In the genomic region with DNA sequence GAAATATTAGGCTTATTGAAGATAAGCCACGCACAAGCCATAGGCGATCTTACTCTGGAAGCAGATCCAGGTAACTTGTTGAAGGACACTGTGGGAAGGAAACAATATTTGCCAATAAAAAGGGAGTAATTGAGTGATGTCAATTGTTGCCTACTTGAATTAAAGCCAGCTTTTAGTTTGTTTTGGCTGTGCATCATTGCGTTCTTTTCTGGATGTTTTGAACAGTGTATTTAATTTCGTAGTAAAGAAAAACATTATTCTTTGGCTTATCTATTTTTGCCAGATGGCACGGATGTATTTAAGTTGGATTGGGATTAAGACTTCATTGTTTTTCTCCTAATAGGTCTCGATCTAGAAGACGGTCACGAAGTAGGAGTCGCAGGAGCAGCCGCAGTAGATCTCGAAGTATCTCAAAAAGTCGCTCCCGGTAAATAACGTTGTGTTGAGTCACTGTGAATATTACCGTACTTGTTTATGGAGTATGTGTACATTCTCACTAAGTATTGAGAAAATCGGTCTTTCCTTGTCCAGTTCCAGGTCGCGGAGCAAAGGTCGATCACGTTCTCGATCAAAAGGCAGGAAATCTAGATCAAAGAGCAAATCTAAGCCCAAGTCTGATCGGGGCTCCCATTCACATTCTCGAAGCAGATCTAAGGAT, we compare ENCODE assay signal across 12 cellular contexts. TPM values are rescaled to one million over a fixed set of nuclear protein-coding genes. Genes with fewer than 3 reads are reported as not detected.
DNase-seq lines count a peak whose midpoint lies in the region; ATAC-seq, FAIRE-seq and TF ChIP-seq lines count a peak whose summit lies in the region.
"Had no signal": no experiment of that assay in that cellular context is flagged by ENCODE, and none has a peak within 500 bp of the region (broad histone marks: within the 10 kb centered on the region; RNA-seq: fewer than 3 reads in every experiment).

No MANE protein-coding gene starts in this region.

- H3K4me1 ChIP-seq in astrocyte (ENCODE audit: insufficient read depth, low read length), result peaks cover 19% of the 10 kb centered on the region

- FAIRE-seq in astrocyte (lab: Jason Lieb, UNC), result no peak

- no peak for DNase-seq in activated CD4-positive, alpha-beta T cell treated with anti-CD3 and anti-CD28 coated beads, Interleukin-2, amount 10 ng/mL, durations not matched to agents 24 days and 14 days
- DNase-seq in activated CD4-positive, alpha-beta T cell treated with anti-CD3 and anti-CD28 coated beads for 48 hours, result no peak
- DNase-seq in astrocyte (ENCODE audit: low read depth) (no peak), neural crest cell (ENCODE audit: low read depth, low spot score) (no peak), SW480 (ENCODE audit: low spot score) (no peak)
- DNase-seq: NCI-H1092, NCI-H446 treated with DMSO at 0.1 percent for 48 hours, upper lobe of left lung had no signal

- H3K4me2 ChIP-seq in astrocyte (ENCODE audit: low read length), result peak overlapping the region; percentile 94

- peaks cover 62% of the 10 kb centered on the region for H3K36me3 ChIP-seq in astrocyte (ENCODE audit: insufficient read depth, low read length)

- H3K9me3 ChIP-seq in astrocyte (ENCODE audit: insufficient read depth, low read depth, low read length), result no peaks in the 10 kb centered on the region
- H3K9me3 ChIP-seq: ascending aorta, upper lobe of left lung had no signal

- peak overlapping the region; percentile 93 for H3K4me3 Mint-ChIP-seq in activated CD4-positive, alpha-beta T cell treated with anti-CD3 and anti-CD28 coated beads, Interleukin-2, amount 10 ng/mL, durations not matched to agents 24 days and 14 days
- peak overlapping the region; percentile 1 to 78 (median 8) for H3K4me3 Mint-ChIP-seq in IgD-negative memory B cell
- H3K4me3 Mint-ChIP-seq in astrocyte (ENCODE audit: unreplicated experiment), result peak overlapping the region; percentile 90
- peak overlapping the region; percentile 95 for H3K4me3 Mint-ChIP-seq in neural crest cell

- intact Hi-C loops in activated CD4-positive, alpha-beta T cell treated with anti-CD3 and anti-CD28 coated beads, Interleukin-2, amount 10 ng/mL, durations not matched to agents 24 days and 14 days (cut with micrococcal nuclease), result no loop called here

- H3K27ac ChIP-seq in astrocyte (ENCODE audit: low read depth, low read length), result no peak overlapping the region
- H3K27ac ChIP-seq: upper lobe of left lung had no signal

- H2AFZ ChIP-seq in astrocyte (ENCODE audit: low read depth, low read length), result no peak overlapping the region

- H3K9ac ChIP-seq in astrocyte (ENCODE audit: low read length), result no peak overlapping the region

- peaks cover 70% of the 10 kb centered on the region for H3K79me2 ChIP-seq in astrocyte (ENCODE audit: insufficient read depth, low read length)

- peaks cover 68% of the 10 kb centered on the region for H4K20me1 ChIP-seq in astrocyte (ENCODE audit: insufficient read depth, low read length)

- H3K9me3 Mint-ChIP-seq in activated CD4-positive, alpha-beta T cell treated with anti-CD3 and anti-CD28 coated beads, Interleukin-2, amount 10 ng/mL, durations not matched to agents 24 days and 14 days, result no peaks in the 10 kb centered on the region
- H3K9me3 Mint-ChIP-seq in IgD-negative memory B cell (no peaks in the 10 kb centered on the region), astrocyte (ENCODE audit: unreplicated experiment) (no peaks in the 10 kb centered on the region), neural crest cell (no peaks in the 10 kb centered on the region)

- no peaks in the 10 kb centered on the region for H3K27me3 ChIP-seq in astrocyte (ENCODE audit: insufficient read depth, low read length)
- H3K27me3 ChIP-seq: ascending aorta, upper lobe of left lung had no signal

- H3K27me3 Mint-ChIP-seq in activated CD4-positive, alpha-beta T cell treated with anti-CD3 and anti-CD28 coated beads, Interleukin-2, amount 10 ng/mL, durations not matched to agents 24 days and 14 days, result peaks cover 3% of the 10 kb centered on the region
- H3K27me3 Mint-ChIP-seq in IgD-negative memory B cell, result peaks cover 1% of the 10 kb centered on the region
- no peaks in the 10 kb centered on the region for H3K27me3 Mint-ChIP-seq in astrocyte (ENCODE audit: low read depth, unreplicated experiment)
- H3K27me3 Mint-ChIP-seq in neural crest cell (ENCODE audit: low read depth), result peaks cover 7% of the 10 kb centered on the region

- peak overlapping the region; percentile 66 for H3K27ac Mint-ChIP-seq in activated CD4-positive, alpha-beta T cell treated with anti-CD3 and anti-CD28 coated beads, Interleukin-2, amount 10 ng/mL, durations not matched to agents 24 days and 14 days
- H3K27ac Mint-ChIP-seq in IgD-negative memory B cell (peak overlapping the region in 2 of 3 donors; percentile 77 to 78), astrocyte (ENCODE audit: unreplicated experiment) (no peak overlapping the region), neural crest cell (ENCODE audit: unreplicated experiment) (no peak overlapping the region)

- peaks cover 65% of the 10 kb centered on the region for H3K36me3 Mint-ChIP-seq in activated CD4-positive, alpha-beta T cell treated with anti-CD3 and anti-CD28 coated beads, Interleukin-2, amount 10 ng/mL, durations not matched to agents 24 days and 14 days (ENCODE audit: low read depth)
- H3K36me3 Mint-ChIP-seq in IgD-negative memory B cell (peaks cover 9% of the 10 kb centered on the region), astrocyte (ENCODE audit: low read depth, unreplicated experiment) (peaks cover 26% of the 10 kb centered on the region), neural crest cell (ENCODE audit: low read depth) (peaks cover 50% of the 10 kb centered on the region)

- ATAC-seq in GM19395 (IDR thresholded peaks at IDR 0.05; ENCODE audit: unreplicated experiment) (no peak), HG03442 (IDR thresholded peaks at IDR 0.05; ENCODE audit: unreplicated experiment) (no peak)

- no peak for TF ChIP-seq CTCF in astrocyte (IDR thresholded peaks at IDR 0.05; ENCODE audit: insufficient read depth, low read depth, low read length)
- no peak for TF ChIP-seq CTCF in neural crest cell (conservative IDR thresholded peaks at IDR 0.05)

- H3K4me1 Mint-ChIP-seq in activated CD4-positive, alpha-beta T cell treated with anti-CD3 and anti-CD28 coated beads, Interleukin-2, amount 10 ng/mL, durations not matched to agents 24 days and 14 days, result peaks cover 28% of the 10 kb centered on the region
- H3K4me1 Mint-ChIP-seq in IgD-negative memory B cell, result peaks cover 11 to 25% (median 19%) of the 10 kb centered on the region in 3 donors
- peaks cover 7% of the 10 kb centered on the region for H3K4me1 Mint-ChIP-seq in astrocyte (ENCODE audit: low read depth, unreplicated experiment)
- peaks cover 54% of the 10 kb centered on the region for H3K4me1 Mint-ChIP-seq in neural crest cell

- no peak overlapping the region for H3K4me3 ChIP-seq in astrocyte (ENCODE audit: insufficient read depth, low read depth, low read length)

RNA-seq across cellular contexts. Expression of gene SRSF6, which starts 2.6 kb away (rescaled TPM):
- total RNA-seq in activated CD4-positive, alpha-beta T cell treated with anti-CD3 and anti-CD28 coated beads, Interleukin-2, amount 10 ng/mL, durations not matched to agents 24 days and 14 days, result 206 TPM in 2 replicates
- polyA plus RNA-seq in IgD-negative memory B cell, result 58.1 TPM
- total RNA-seq in astrocyte (149 and 150 TPM in 2 replicates), neural crest cell (278 and 284 TPM in 2 replicates)

RNA-seq across cellular contexts. Expression of gene L3MBTL1, which starts 47.2 kb away (rescaled TPM):
- 8.8 and 9.9 TPM in 2 replicates for total RNA-seq in activated CD4-positive, alpha-beta T cell treated with anti-CD3 and anti-CD28 coated beads, Interleukin-2, amount 10 ng/mL, durations not matched to agents 24 days and 14 days
- 0.88 TPM for polyA plus RNA-seq in IgD-negative memory B cell
- total RNA-seq in astrocyte, result 8.4 and 13.0 TPM in 2 replicates
- total RNA-seq in neural crest cell, result 20.3 and 22.4 TPM in 2 replicates

Comparison
In these comparisons a context has a peak if more than half of its experiments do, and no peak if none do; other contexts are left out.
1. H3K27ac Mint-ChIP-seq: peak in activated CD4-positive, alpha-beta T cell treated with anti-CD3 and anti-CD28 coated beads, Interleukin-2, amount 10 ng/mL, durations not matched to agents 24 days and 14 days (single experiment) and IgD-negative memory B cell (2 of 3); none in astrocyte (single experiment) and neural crest cell (single experiment).
2. H3K4me3 Mint-ChIP-seq: peak in every context shown above with its lines; median percentile 95 in neural crest cell; 93 in activated CD4-positive, alpha-beta T cell treated with anti-CD3 and anti-CD28 coated beads, Interleukin-2, amount 10 ng/mL, durations not matched to agents 24 days and 14 days; 90 in astrocyte; 8 in IgD-negative memory B cell.